In genomic region chr15:74616996-74617395, GRCh38 we compare ENCODE assay signal across 8 cellular contexts. TPM values are rescaled to one million over a fixed set of nuclear protein-coding genes. Genes with fewer than 3 reads are reported as not detected.
DNase-seq lines count a peak whose midpoint lies in the region; ATAC-seq and TF ChIP-seq lines count a peak whose summit lies in the region.

No MANE protein-coding gene starts in this region.

- no peaks in the 10 kb centered on the region for H3K9me3 Mint-ChIP-seq in activated T-cell treated with anti-CD3 and anti-CD28 coated beads, Interleukin-2, amount 50 U/mL, for 24 hours

- peaks cover 63% of the 10 kb centered on the region for H3K4me1 Mint-ChIP-seq in activated T-cell treated with anti-CD3 and anti-CD28 coated beads, Interleukin-2, amount 50 U/mL, for 24 hours (ENCODE audit: low read depth)

- peaks cover 43% of the 10 kb centered on the region for H3K4me1 ChIP-seq in adipocyte (ENCODE audit: control insufficient read depth, insufficient read depth, low read length)
- peaks cover 20 to 49% of the 10 kb centered on the region in 2 donors for H3K4me1 ChIP-seq in left lung
- H3K4me1 ChIP-seq in tibial artery = peaks cover 0 to 51% (median 40%) of the 10 kb centered on the region in 4 donors

- DNase-seq in activated T-cell treated with anti-CD3 and anti-CD28 coated beads, Interleukin-2, amount 50 U/mL, for 24 hours = no peak
- no peak for DNase-seq in activated T-cell treated with anti-CD3 and anti-CD28 coated beads for 4 hours
- peak; percentile 41 for DNase-seq in adipocyte (ENCODE audit: low read depth)
- no peak for DNase-seq in left lung
- DNase-seq in tibial artery = no peak
- no peak for DNase-seq in NOMO-1 (lab: John Stamatoyannopoulos, UW; ENCODE audit: unreplicated experiment in 2 of 2)

- H3K27ac ChIP-seq in left lung = peak overlapping the region in 1 of 2 donors; percentile 94
- peak overlapping the region; percentile 99 for H3K27ac ChIP-seq in tibial artery

- H3K9ac ChIP-seq in adipocyte (ENCODE audit: low read length) = peak overlapping the region; percentile 100

- H3K9me3 ChIP-seq in adipocyte (ENCODE audit: control insufficient read depth, low read length) = no peaks in the 10 kb centered on the region
- no peaks in the 10 kb centered on the region for H3K9me3 ChIP-seq in left lung
- no peaks in the 10 kb centered on the region for H3K9me3 ChIP-seq in tibial artery

- H3K4me3 ChIP-seq in adipocyte (ENCODE audit: low read length) (peak overlapping the region; percentile 99), left lung (peak overlapping the region; percentile 99 to 100), tibial artery (peak overlapping the region; percentile 97 to 98)

- peaks cover 64% of the 10 kb centered on the region for H3K36me3 Mint-ChIP-seq in activated T-cell treated with anti-CD3 and anti-CD28 coated beads, Interleukin-2, amount 50 U/mL, for 24 hours (ENCODE audit: low read depth)

- H3K4me3 Mint-ChIP-seq in activated T-cell treated with anti-CD3 and anti-CD28 coated beads, Interleukin-2, amount 50 U/mL, for 24 hours = peak overlapping the region; percentile 94

- intact Hi-C loops in left lung (cut with DNase I) (loop anchor here in 1 of 2 donors (10.0 kb wide), 1 partner anchor 72 kb away; the partner anchor contains the start of gene ARID3B), tibial artery (cut with DNase I; ENCODE audit: low total_unique reads) (no loop called here)

- no peak for ATAC-seq in left lung
- ATAC-seq in HG02852 (IDR thresholded peaks at IDR 0.05; ENCODE audit: unreplicated experiment) = no peak
- no peak for ATAC-seq in HG03097 (IDR thresholded peaks at IDR 0.05; ENCODE audit: low FRiP score, unreplicated experiment)

- H3K36me3 ChIP-seq in adipocyte (ENCODE audit: control insufficient read depth, insufficient read depth, low read length, severe bottlenecking) (peaks cover 29% of the 10 kb centered on the region), left lung (peaks cover 0 to 33% of the 10 kb centered on the region in 2 donors), tibial artery (peaks cover 28 to 33% (median 31%) of the 10 kb centered on the region in 3 donors)

- H3K27ac Mint-ChIP-seq in activated T-cell treated with anti-CD3 and anti-CD28 coated beads, Interleukin-2, amount 50 U/mL, for 24 hours = peak overlapping the region; percentile 99

- no peaks in the 10 kb centered on the region for H3K27me3 ChIP-seq in adipocyte (replicated peaks; ENCODE audit: control insufficient read depth, insufficient read depth, low read length)
- no peaks in the 10 kb centered on the region for H3K27me3 ChIP-seq in left lung
- no peaks in the 10 kb centered on the region for H3K27me3 ChIP-seq in tibial artery

- TF ChIP-seq CTCF in left lung (IDR thresholded peaks at IDR 0.05) (no peak), tibial artery (IDR thresholded peaks at IDR 0.05) (no peak)

- no peaks in the 10 kb centered on the region for H3K27me3 Mint-ChIP-seq in activated T-cell treated with anti-CD3 and anti-CD28 coated beads, Interleukin-2, amount 50 U/mL, for 24 hours

RNA-seq across cellular contexts. Expression of gene CLK3, which starts 1.4 kb away (rescaled TPM):
- total RNA-seq in left lung = 10 to 100 TPM; 58.0 to 70.0 TPM
